8 cellular contexts compared by ENCODE assay signal in the genomic region with DNA sequence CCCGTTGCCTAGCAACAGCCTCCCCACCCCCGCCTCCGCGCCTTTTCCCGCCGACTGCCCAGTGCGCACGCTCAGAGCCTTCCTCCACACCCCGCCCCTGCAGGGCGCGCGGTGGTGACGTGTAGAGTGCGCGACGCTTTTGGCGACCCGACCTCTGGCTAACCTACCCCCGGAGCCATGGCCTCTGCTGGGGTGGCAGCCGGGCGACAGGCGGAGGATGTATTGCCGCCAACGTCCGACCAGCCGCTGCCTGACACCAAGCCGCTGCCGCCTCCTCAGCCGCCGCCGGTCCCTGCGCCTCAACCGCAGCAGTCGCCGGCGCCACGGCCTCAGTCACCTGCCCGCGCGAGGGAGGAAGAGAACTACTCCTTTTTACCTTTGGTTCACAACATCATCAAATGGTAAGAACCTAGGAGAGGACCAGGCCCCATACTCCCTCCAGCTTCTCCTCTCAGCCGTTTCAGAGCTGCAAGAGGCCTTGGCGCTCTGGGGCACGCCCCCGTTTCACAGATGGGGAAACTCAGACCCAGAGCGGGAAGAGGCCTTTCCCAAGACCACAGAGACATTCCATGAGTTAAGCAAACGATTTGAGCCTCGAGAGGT. TPM values are rescaled to one million over a fixed set of nuclear protein-coding genes. Genes with fewer than 3 reads are reported as not detected.
A peak's percentile ranks its signal among the peaks of the same experiment; 100 is the strongest.
DNase-seq lines count a peak whose midpoint lies in the region; ATAC-seq and TF ChIP-seq lines count a peak whose summit lies in the region.

Gene MED9 (plus strand): TSS at position 136 of the 603 bp plus-strand sequence. CDS start 42 bp downstream, at position 178.

- peak within 1 kb of the TSS; percentile 96 to 99 for H3K9ac ChIP-seq in mucosa of rectum (ENCODE audit: low read depth in 1 of 2, low read length in 2 of 2)

- H3K9me3 Mint-ChIP-seq in CD8-positive, alpha-beta T cell = no peaks in the 10 kb centered on the region
- H3K9me3 Mint-ChIP-seq in activated T-cell treated with anti-CD3 and anti-CD28 coated beads, Interleukin-2, amount 50 U/mL, for 24 hours = no peaks in the 10 kb centered on the region

- peaks cover 47% of the 10 kb centered on the region for H3K79me2 ChIP-seq in PC-9 (ENCODE audit: low read depth)

- H3F3A ChIP-seq in PC-9 (ENCODE audit: insufficient read depth, low read depth) = peaks cover 9% of the 10 kb centered on the region; the same call in 1 of the 2 replicates

- H3K27ac ChIP-seq in CD8-positive, alpha-beta T cell (ENCODE audit: low read depth, low read length) = peak within 1 kb of the TSS; percentile 89
- H3K27ac ChIP-seq in PC-9 (peak within 1 kb of the TSS; percentile 51), mucosa of rectum (ENCODE audit: low read depth in 2 of 2, low read length in 2 of 2) (peak within 1 kb of the TSS; percentile 94 to 96)

- no peaks in the 10 kb centered on the region for H3K9me3 ChIP-seq in CD8-positive, alpha-beta T cell (ENCODE audit: low read length)
- H3K9me3 ChIP-seq in PC-9 (ENCODE audit: insufficient read depth, low read depth) = no peaks in the 10 kb centered on the region
- no peaks in the 10 kb centered on the region for H3K9me3 ChIP-seq in mucosa of rectum (ENCODE audit: control insufficient read depth in 2 of 2, low read length in 2 of 2)

- H4K20me1 ChIP-seq in PC-9 (ENCODE audit: insufficient read depth) = peaks cover 25% of the 10 kb centered on the region

- peak; percentile 87 to 97 (median 94) for DNase-seq in CD8-positive, alpha-beta T cell
- peak; percentile 89 for DNase-seq in Jurkat, Clone E6-1 (ENCODE audit: low read depth, low spot score)
- DNase-seq in PC-9 (peak; percentile 75 to 87), erythroblast (lab: John Stamatoyannopoulos, UW) (peak; percentile 95 to 98)
- peak; percentile 96 for DNase-seq in activated T-cell treated with anti-CD3 and anti-CD28 coated beads, Interleukin-2, amount 50 U/mL, for 24 hours
- DNase-seq in stimulated activated CD8-positive, alpha-beta memory T cell treated with anti-CD3 and anti-CD28 coated beads, Interleukin-4, amount 100 ng/mL, for 24 hours (ENCODE audit: low read depth) = peak; percentile 93

- TF ChIP-seq CTCF in CD8-positive, alpha-beta T cell (IDR thresholded peaks at IDR 0.05) = no peak
- no peak for TF ChIP-seq CTCF in PC-9 (conservative IDR thresholded peaks at IDR 0.05)

- peak within 1 kb of the TSS; percentile 96 for H3K4me3 ChIP-seq in CD8-positive, alpha-beta T cell (ENCODE audit: low read depth, low read length)
- peak within 1 kb of the TSS; percentile 99 for H3K4me3 ChIP-seq in Jurkat, Clone E6-1 (ENCODE audit: low read length)
- H3K4me3 ChIP-seq in PC-9 = peak within 1 kb of the TSS; percentile 90
- H3K4me3 ChIP-seq in mucosa of rectum (ENCODE audit: low read length in 2 of 2) = peak within 1 kb of the TSS; percentile 93 to 96

- peak within 1 kb of the TSS; percentile 100 for H2AFZ ChIP-seq in PC-9

- peaks cover 46% of the 10 kb centered on the region for H3K4me1 Mint-ChIP-seq in CD8-positive, alpha-beta T cell (ENCODE audit: low read depth)
- peaks cover 57% of the 10 kb centered on the region for H3K4me1 Mint-ChIP-seq in activated T-cell treated with anti-CD3 and anti-CD28 coated beads, Interleukin-2, amount 50 U/mL, for 24 hours (ENCODE audit: low read depth)

- H3K27ac Mint-ChIP-seq in CD8-positive, alpha-beta T cell = peak within 1 kb of the TSS; percentile 89
- peak within 1 kb of the TSS; percentile 92 for H3K27ac Mint-ChIP-seq in activated T-cell treated with anti-CD3 and anti-CD28 coated beads, Interleukin-2, amount 50 U/mL, for 24 hours

- H3K27me3 ChIP-seq in CD8-positive, alpha-beta T cell (ENCODE audit: insufficient read depth, low read length) = no peaks in the 10 kb centered on the region
- H3K27me3 ChIP-seq in PC-9 (ENCODE audit: insufficient read depth, low read depth) (peaks cover 44% of the 10 kb centered on the region), mucosa of rectum (ENCODE audit: control insufficient read depth in 2 of 2, insufficient read depth in 2 of 2, low read length in 2 of 2) (no peaks in the 10 kb centered on the region)

- CTCF ChIA-PET in CD8-positive, alpha-beta T cell (lab: Charles Lee) = interaction anchor here (1.2 kb wide), 1 partner anchor 20 kb away, joined by 4 read pairs; the partner anchor contains the start of gene RASD1
- CTCF ChIA-PET in PC-9 (lab: Charles Lee) = interaction anchor here (0.5 kb wide), 1 partner anchor 107 kb away, joined by 5 read pairs; no protein-coding TSS in a partner anchor

- peak; percentile 100 for ATAC-seq in CD8-positive, alpha-beta T cell
- ATAC-seq in GM21390 (IDR thresholded peaks at IDR 0.05; ENCODE audit: unreplicated experiment) = peak; percentile 72

- peak within 1 kb of the TSS; percentile 98 for H3K4me2 ChIP-seq in PC-9

- POLR2A ChIA-PET in CD8-positive, alpha-beta T cell (lab: Charles Lee) = no interaction called here
- POLR2A ChIA-PET in PC-9 (lab: Charles Lee; ENCODE audit: unreplicated experiment) = no interaction called here

- intact Hi-C loops in CD8-positive, alpha-beta T cell (cut with DNase I, micrococcal nuclease) = loop anchor here (1.0 to 10.0 kb wide), 5 partner anchors 19 to 560 kb away; partner anchors contain the start of genes PEMT (in 2 of the 2), RASD1 (in 2 of the 2), ATPAF2 (in 1 of the 2) and FLCN (in 1 of the 2)
- intact Hi-C loops in PC-9 (cut with micrococcal nuclease; ENCODE audit: unreplicated experiment) = no loop called here

- no peaks in the 10 kb centered on the region for H3K9me2 ChIP-seq in PC-9 (ENCODE audit: insufficient read depth)

- H3K4me1 ChIP-seq in CD8-positive, alpha-beta T cell (ENCODE audit: insufficient read depth, low read length) = peaks cover 32% of the 10 kb centered on the region
- H3K4me1 ChIP-seq in PC-9 (replicated peaks; ENCODE audit: insufficient read depth) = peaks cover 10% of the 10 kb centered on the region
- H3K4me1 ChIP-seq in mucosa of rectum (ENCODE audit: control insufficient read depth in 2 of 2, insufficient read depth in 2 of 2, low read length in 2 of 2) = peaks cover 9 to 10% of the 10 kb centered on the region in 2 donors

- peak within 1 kb of the TSS; percentile 89 for H3K4me3 Mint-ChIP-seq in CD8-positive, alpha-beta T cell
- H3K4me3 Mint-ChIP-seq in activated T-cell treated with anti-CD3 and anti-CD28 coated beads, Interleukin-2, amount 50 U/mL, for 24 hours = peak within 1 kb of the TSS; percentile 94

- H3K36me3 Mint-ChIP-seq in CD8-positive, alpha-beta T cell = peaks cover 15% of the 10 kb centered on the region
- H3K36me3 Mint-ChIP-seq in activated T-cell treated with anti-CD3 and anti-CD28 coated beads, Interleukin-2, amount 50 U/mL, for 24 hours (ENCODE audit: low read depth) = peaks cover 42% of the 10 kb centered on the region

- no peaks in the 10 kb centered on the region for H3K27me3 Mint-ChIP-seq in CD8-positive, alpha-beta T cell (ENCODE audit: low read depth)
- H3K27me3 Mint-ChIP-seq in activated T-cell treated with anti-CD3 and anti-CD28 coated beads, Interleukin-2, amount 50 U/mL, for 24 hours = no peaks in the 10 kb centered on the region

- BruUV-seq in PC-9 (replicated peaks; lab: Mats Ljungman, UMichigan) = TSS peak; percentile 66

- no peaks in the 10 kb centered on the region for H3K36me3 ChIP-seq in CD8-positive, alpha-beta T cell (ENCODE audit: insufficient read depth, low read length)
- peaks cover 10% of the 10 kb centered on the region; the same call in 1 of the 2 replicates for H3K36me3 ChIP-seq in PC-9 (ENCODE audit: low read depth)
- peaks cover 0 to 5% of the 10 kb centered on the region in 2 donors for H3K36me3 ChIP-seq in mucosa of rectum (ENCODE audit: control insufficient read depth in 2 of 2, insufficient read depth in 2 of 2, low read length in 2 of 2)

- TF ChIP-seq POLR2A in erythroblast (IDR thresholded peaks at IDR 0.05; ENCODE audit: low read length) = peak; percentile 71

RNA-seq across cellular contexts. Expression of gene MED9, which starts in this region (rescaled TPM):
- total RNA-seq in CD8-positive, alpha-beta T cell = 10 to 100 TPM; 35.4 to 35.9 TPM
- polyA plus RNA-seq in Jurkat, Clone E6-1 (2012; ENCODE audit: insufficient read depth, insufficient read length) = 16.1 TPM
- 14.6 and 15.8 TPM in 2 replicates for total RNA-seq in PC-9 (2021)

Comparison
In these comparisons a context has a peak if more than half of its experiments do, and no peak if none do; other contexts are left out.
1. Peak in every context shown above with its lines: DNase-seq, ATAC-seq, H3K4me3 ChIP-seq and H3K27ac ChIP-seq.